Comparison of ENCODE assay signal across 8 cellular contexts in genomic region chr20:63706027-63706695, GRCh38. TPM values are rescaled to one million over a fixed set of nuclear protein-coding genes. Genes with fewer than 3 reads are reported as not detected.
A peak's percentile ranks its signal among the peaks of the same experiment; 100 is the strongest.
DNase-seq lines count a peak whose midpoint lies in the region; ATAC-seq and TF ChIP-seq lines count a peak whose summit lies in the region.

No MANE protein-coding gene starts in this region.

- DNase-seq in CD8-positive, alpha-beta T cell, result no peak
- DNase-seq in MG63 (no peak), osteocyte (ENCODE audit: extremely low spot score, unreplicated experiment) (no peak), GF-D8 (lab: John Stamatoyannopoulos, UW) (no peak), iPS-NIHi7 (ENCODE audit: extremely low spot score) (no peak), DMS53 (lab: John Stamatoyannopoulos, UW) (no peak), RKO (ENCODE audit: low spot score) (no peak)
- no peak for DNase-seq in effector memory CD8-positive, alpha-beta T cell

- peaks cover 39% of the 10 kb centered on the region for H3K36me3 ChIP-seq in CD8-positive, alpha-beta T cell (ENCODE audit: insufficient read depth, low read length)
- peaks cover 78% of the 10 kb centered on the region for H3K36me3 ChIP-seq in MG63

- CTCF ChIA-PET in CD8-positive, alpha-beta T cell (lab: Charles Lee), result interaction anchor here (1.6 to 3.7 kb wide), 3 partner anchors 31 to 78 kb away, joined by 3 to 44 read pairs (median 39); partner anchors contain the start of genes LIME1 and SLC2A4RG

- H3K27me3 ChIP-seq in CD8-positive, alpha-beta T cell (ENCODE audit: insufficient read depth, low read length), result no peaks in the 10 kb centered on the region
- no peaks in the 10 kb centered on the region for H3K27me3 ChIP-seq in MG63

- intact Hi-C loops in CD8-positive, alpha-beta T cell (cut with DNase I, micrococcal nuclease), result loop anchor here (1.0 to 5.0 kb wide), 7 partner anchors 125 to 415 kb away; partner anchors contain the start of genes PTK6 (in 1 of the 2) and UCKL1 (in 1 of the 2)

- POLR2A ChIA-PET in CD8-positive, alpha-beta T cell (lab: Charles Lee), result interaction anchor here (1.1 to 3.2 kb wide), 3 partner anchors 9 to 80 kb away, joined by 3 to 73 read pairs (median 10); partner anchors contain the start of genes LIME1 and SLC2A4RG

- no peak for ATAC-seq in CD8-positive, alpha-beta T cell
- ATAC-seq in effector memory CD8-positive, alpha-beta T cell (replicated peaks), result no peak

- peak overlapping the region; percentile 90 for H3K4me3 Mint-ChIP-seq in CD8-positive, alpha-beta T cell
- peak overlapping the region; percentile 85 to 87 for H3K4me3 Mint-ChIP-seq in effector memory CD8-positive, alpha-beta T cell
- H3K4me3 Mint-ChIP-seq in osteocyte (ENCODE audit: unreplicated experiment), result peak overlapping the region; percentile 81

- H3K4me1 Mint-ChIP-seq in CD8-positive, alpha-beta T cell (ENCODE audit: low read depth), result peaks cover 31% of the 10 kb centered on the region
- peaks cover 25 to 37% of the 10 kb centered on the region in 2 donors for H3K4me1 Mint-ChIP-seq in effector memory CD8-positive, alpha-beta T cell (ENCODE audit: low read depth in 2 of 2)
- H3K4me1 Mint-ChIP-seq in osteocyte (ENCODE audit: unreplicated experiment), result peaks cover 25% of the 10 kb centered on the region

- H3K4me1 ChIP-seq in CD8-positive, alpha-beta T cell (ENCODE audit: insufficient read depth, low read length), result peaks cover 32% of the 10 kb centered on the region

- H3K9me3 ChIP-seq in CD8-positive, alpha-beta T cell (ENCODE audit: low read length), result no peaks in the 10 kb centered on the region
- no peaks in the 10 kb centered on the region; the same call in 1 of the 2 replicates for H3K9me3 ChIP-seq in MG63

- H3K27me3 Mint-ChIP-seq in CD8-positive, alpha-beta T cell (ENCODE audit: low read depth), result no peaks in the 10 kb centered on the region
- H3K27me3 Mint-ChIP-seq in effector memory CD8-positive, alpha-beta T cell, result no peaks in the 10 kb centered on the region
- no peaks in the 10 kb centered on the region for H3K27me3 Mint-ChIP-seq in osteocyte (ENCODE audit: unreplicated experiment)

- no peaks in the 10 kb centered on the region for H3K9me3 Mint-ChIP-seq in CD8-positive, alpha-beta T cell
- H3K9me3 Mint-ChIP-seq in effector memory CD8-positive, alpha-beta T cell, result no peaks in the 10 kb centered on the region
- H3K9me3 Mint-ChIP-seq in osteocyte (ENCODE audit: unreplicated experiment), result no peaks in the 10 kb centered on the region

- peak overlapping the region; percentile 51 for H3K27ac ChIP-seq in CD8-positive, alpha-beta T cell (ENCODE audit: low read depth, low read length)

- H3K4me3 ChIP-seq in CD8-positive, alpha-beta T cell (ENCODE audit: low read depth, low read length), result peak overlapping the region; percentile 97
- peak overlapping the region; percentile 95 for H3K4me3 ChIP-seq in MG63

- H3K27ac Mint-ChIP-seq in CD8-positive, alpha-beta T cell, result peak overlapping the region; percentile 90
- peak overlapping the region; percentile 82 to 94 for H3K27ac Mint-ChIP-seq in effector memory CD8-positive, alpha-beta T cell
- peak overlapping the region; percentile 61 for H3K27ac Mint-ChIP-seq in osteocyte (ENCODE audit: unreplicated experiment)

- no peak for TF ChIP-seq CTCF in CD8-positive, alpha-beta T cell (IDR thresholded peaks at IDR 0.05)
- no peak for TF ChIP-seq CTCF in osteocyte (IDR thresholded peaks at IDR 0.05)

- H3K36me3 Mint-ChIP-seq in CD8-positive, alpha-beta T cell, result peaks cover 51% of the 10 kb centered on the region
- peaks cover 51% of the 10 kb centered on the region for H3K36me3 Mint-ChIP-seq in effector memory CD8-positive, alpha-beta T cell (ENCODE audit: insufficient read depth)
- peaks cover 20% of the 10 kb centered on the region for H3K36me3 Mint-ChIP-seq in osteocyte (ENCODE audit: unreplicated experiment)

RNA-seq across cellular contexts. Expression of gene ARFRP1, which starts 1.6 kb away (rescaled TPM):
- 10 to 100 TPM; 25.1 to 28.6 TPM for total RNA-seq in CD8-positive, alpha-beta T cell
- 39.5 and 66.1 TPM in 2 replicates for total RNA-seq in MG63 (2014; rRNA removed; shearing (Covaris generic); ENCODE audit: low replicate concordance)
- total RNA-seq in osteocyte, result 46.1 and 46.7 TPM in 2 replicates

RNA-seq across cellular contexts. Expression of gene ZGPAT, which starts 1.7 kb away (rescaled TPM):
- 10 to 100 TPM; 25.5 to 25.7 TPM for total RNA-seq in CD8-positive, alpha-beta T cell
- total RNA-seq in MG63 (2014; rRNA removed; shearing (Covaris generic); ENCODE audit: low replicate concordance), result 23.9 and 46.2 TPM in 2 replicates
- total RNA-seq in osteocyte, result 24.3 and 28.0 TPM in 2 replicates

RNA-seq across cellular contexts. Expression of gene TNFRSF6B, which starts 9.7 kb away (rescaled TPM):
- total RNA-seq in CD8-positive, alpha-beta T cell, result 1 to 10 TPM; 2.0 to 3.0 TPM
- not detected in 2 replicates for total RNA-seq in MG63 (2014; rRNA removed; shearing (Covaris generic); ENCODE audit: low replicate concordance)
- 0.84 and 2.3 TPM in 2 replicates for total RNA-seq in osteocyte

RNA-seq across cellular contexts. Expression of gene LIME1, which starts 30.3 kb away (rescaled TPM):
- total RNA-seq in CD8-positive, alpha-beta T cell, result 100 to 1,000 TPM; 118 to 123 TPM
- total RNA-seq in MG63 (2014; rRNA removed; shearing (Covaris generic); ENCODE audit: low replicate concordance), result 2.8 and 5.7 TPM in 2 replicates
- 9.4 and 12.5 TPM in 2 replicates for total RNA-seq in osteocyte

RNA-seq across cellular contexts. Expression of gene SLC2A4RG, which starts 33.4 kb away (rescaled TPM):
- 10 to 100 TPM; 79.3 to 90.0 TPM for total RNA-seq in CD8-positive, alpha-beta T cell
- 49.0 and 123 TPM in 2 replicates for total RNA-seq in MG63 (2014; rRNA removed; shearing (Covaris generic); ENCODE audit: low replicate concordance)
- total RNA-seq in osteocyte, result 74.8 and 80.7 TPM in 2 replicates
